In genomic region chr16:14680396-14680795, GRCh38 we compare ENCODE assay signal across 4 cellular contexts. TPM values are rescaled to one million over a fixed set of nuclear protein-coding genes. Genes with fewer than 3 reads are reported as not detected.
"Had no signal": no experiment of that assay in that cellular context is flagged by ENCODE, and none has a peak within 500 bp of the region (broad histone marks: within the 10 kb centered on the region; RNA-seq: fewer than 3 reads in every experiment).

No MANE protein-coding gene starts in this region.

RNA-seq across cellular contexts. Expression of gene PLA2G10, which starts 13.7 kb away (rescaled TPM):
- total RNA-seq: LHCN-M2, M059J, MCF 10A, NCI-H460 had no signal

RNA-seq across cellular contexts. Expression of gene NPIPA3, which starts 22.8 kb away (rescaled TPM):
- total RNA-seq: M059J had no signal
